Comparison of ENCODE assay signal across 20 cellular contexts in the genomic region with DNA sequence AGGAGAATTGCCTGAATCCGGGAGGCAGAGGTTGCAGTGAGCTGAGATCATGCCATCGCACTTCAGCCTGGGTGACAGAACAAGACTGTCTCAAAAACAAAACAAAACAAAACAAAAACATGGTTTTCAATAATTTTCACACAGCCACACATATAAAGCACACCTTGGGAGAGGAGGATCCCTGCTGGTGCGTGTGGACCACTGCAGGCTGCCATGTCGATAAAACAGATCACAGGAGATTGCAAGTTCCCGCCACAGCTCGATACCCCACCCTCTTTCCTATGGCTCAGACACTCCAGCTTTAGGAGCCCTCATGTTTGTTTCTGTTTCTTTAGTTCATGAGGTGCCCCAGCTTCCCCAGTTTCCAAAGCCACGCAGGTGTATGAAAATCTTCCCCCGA. TPM values are rescaled to one million over a fixed set of nuclear protein-coding genes. Genes with fewer than 3 reads are reported as not detected.
"Had no signal": no experiment of that assay in that cellular context is flagged by ENCODE, and none has a peak within 500 bp of the region (broad histone marks: within the 10 kb centered on the region; RNA-seq: fewer than 3 reads in every experiment).

No MANE protein-coding gene starts in this region.

- H3K9me3 Mint-ChIP-seq: memory B cell had no signal

- ATAC-seq: activated CD8-positive, alpha-beta T cell treated with anti-CD3 and anti-CD28 coated beads, Interleukin-2, amount 10 ng/mL, durations not matched to agents 7 days and 5 days had no signal

- H3K36me3 Mint-ChIP-seq: memory B cell had no signal

- H3K4me3 Mint-ChIP-seq: activated CD8-positive, alpha-beta T cell treated with anti-CD3 and anti-CD28 coated beads, Interleukin-2, amount 10 ng/mL, durations not matched to agents 7 days and 5 days; memory B cell; neural crest cell had no signal

- DNase-seq: activated CD4-positive, alpha-beta T cell treated with anti-CD3 and anti-CD28 coated beads for 4 hours; activated CD8-positive, alpha-beta memory T cell treated with anti-CD3 and anti-CD28 coated beads, Interleukin-2, amount 50 U/mL, for 48 hours; activated CD8-positive, alpha-beta T cell treated with anti-CD3 and anti-CD28 coated beads, Interleukin-2, amount 10 ng/mL, durations not matched to agents 7 days and 5 days; activated naive CD4-positive, alpha-beta T cell; aorta; foreskin melanocyte; left lung; ovary; retina; T1000; tibial artery had no signal

- H3K27ac ChIP-seq: dorsolateral prefrontal cortex, left lung, ovary, tibial artery, vagina, VCaP had no signal

- H3K27ac Mint-ChIP-seq: activated CD8-positive, alpha-beta T cell treated with anti-CD3 and anti-CD28 coated beads, Interleukin-2, amount 10 ng/mL, durations not matched to agents 7 days and 5 days; memory B cell had no signal

- FAIRE-seq: bronchial epithelial cell, endometrium, small intestine had no signal

- H3K36me3 ChIP-seq: left lung, ovary, tibial artery, vagina had no signal

- H3K9me3 ChIP-seq: left lung, ovary, tibial artery, vagina had no signal

- H3K4me3 ChIP-seq: dorsolateral prefrontal cortex, left lung, ovary, tibial artery, vagina had no signal

- H3K27me3 ChIP-seq: left lung, ovary, vagina had no signal

- H3K4me1 Mint-ChIP-seq: memory B cell had no signal

RNA-seq across cellular contexts. Expression of gene CLDN24, which starts 31.3 kb away (rescaled TPM):
- total RNA-seq: activated CD8-positive, alpha-beta T cell treated with anti-CD3 and anti-CD28 coated beads, Interleukin-2, amount 10 ng/mL, durations not matched to agents 7 days and 5 days; aorta; bronchial epithelial cell; chondrocyte; left lung; neural crest cell; ovary; vagina had no signal
- polyA plus RNA-seq: aorta, ovary, small intestine had no signal

RNA-seq across cellular contexts. Expression of gene CLDN22, which starts 33.5 kb away (rescaled TPM):
- total RNA-seq: activated CD8-positive, alpha-beta T cell treated with anti-CD3 and anti-CD28 coated beads, Interleukin-2, amount 10 ng/mL, durations not matched to agents 7 days and 5 days; aorta; bronchial epithelial cell; chondrocyte; dorsolateral prefrontal cortex; left lung; neural crest cell; vagina had no signal
- polyA plus RNA-seq: aorta had no signal
